ENCODE assay signal across 19 cellular contexts in genomic region chr2:32678825-32679224, GRCh38. TPM values are rescaled to one million over a fixed set of nuclear protein-coding genes. Genes with fewer than 3 reads are reported as not detected.
A peak's percentile ranks its signal among the peaks of the same experiment; 100 is the strongest.
DNase-seq lines count a peak whose midpoint lies in the region; ATAC-seq, FAIRE-seq and TF ChIP-seq lines count a peak whose summit lies in the region.
"Had no signal": no experiment of that assay in that cellular context is flagged by ENCODE, and none has a peak within 500 bp of the region (broad histone marks: within the 10 kb centered on the region; RNA-seq: fewer than 3 reads in every experiment).

No MANE protein-coding gene starts in this region.

- peak; percentile 81 for FAIRE-seq in H54 (lab: Jason Lieb, UNC)

- no peaks in the 10 kb centered on the region for H3K9me3 Mint-ChIP-seq in activated T-helper 17 cell treated with anti-CD3 and anti-CD28 coated beads, Interleukin-2, amount 50 U/mL, for 72 hours
- H3K9me3 Mint-ChIP-seq in activated CD4-positive, alpha-beta memory T cell treated with anti-CD3 and anti-CD28 coated beads, Interleukin-2, amount 10 ng/mL, durations not matched to agents 7 days and 5 days: no peaks in the 10 kb centered on the region
- H3K9me3 Mint-ChIP-seq: activated naive CD8-positive, alpha-beta T cell treated with anti-CD3 and anti-CD28 coated beads, Interleukin-2, amount 50 U/mL, for 24 hours; activated T-cell treated with anti-CD3 and anti-CD28 coated beads, Interleukin-2, amount 50 U/mL, for 4 hours; nephron had no signal

- no peaks in the 10 kb centered on the region for H3K4me1 Mint-ChIP-seq in activated T-helper 17 cell treated with anti-CD3 and anti-CD28 coated beads, Interleukin-2, amount 50 U/mL, for 72 hours
- H3K4me1 Mint-ChIP-seq in activated CD4-positive, alpha-beta memory T cell treated with anti-CD3 and anti-CD28 coated beads, Interleukin-2, amount 10 ng/mL, durations not matched to agents 7 days and 5 days: no peaks in the 10 kb centered on the region
- H3K4me1 Mint-ChIP-seq: activated naive CD8-positive, alpha-beta T cell treated with anti-CD3 and anti-CD28 coated beads, Interleukin-2, amount 50 U/mL, for 24 hours; nephron had no signal

- TF ChIP-seq POLR2A in H54 (IDR thresholded peaks at IDR 0.05; ENCODE audit: low read depth, low read length): no peak

- H3K36me3 Mint-ChIP-seq in activated T-helper 17 cell treated with anti-CD3 and anti-CD28 coated beads, Interleukin-2, amount 50 U/mL, for 72 hours (ENCODE audit: low read depth): peaks cover 85% of the 10 kb centered on the region
- peaks cover 10% of the 10 kb centered on the region for H3K36me3 Mint-ChIP-seq in activated CD4-positive, alpha-beta memory T cell treated with anti-CD3 and anti-CD28 coated beads, Interleukin-2, amount 10 ng/mL, durations not matched to agents 7 days and 5 days (ENCODE audit: low read depth)

- POLR2A ChIA-PET in activated CD4-positive, alpha-beta memory T cell treated with anti-CD3 and anti-CD28 coated beads, Interleukin-2, amount 10 ng/mL, durations not matched to agents 7 days and 5 days (lab: Charles Lee): no interaction called here

- no peaks in the 10 kb centered on the region for H3K27me3 Mint-ChIP-seq in activated T-helper 17 cell treated with anti-CD3 and anti-CD28 coated beads, Interleukin-2, amount 50 U/mL, for 72 hours
- no peaks in the 10 kb centered on the region for H3K27me3 Mint-ChIP-seq in activated CD4-positive, alpha-beta memory T cell treated with anti-CD3 and anti-CD28 coated beads, Interleukin-2, amount 10 ng/mL, durations not matched to agents 7 days and 5 days
- H3K27me3 Mint-ChIP-seq: activated naive CD8-positive, alpha-beta T cell treated with anti-CD3 and anti-CD28 coated beads, Interleukin-2, amount 50 U/mL, for 24 hours had no signal

- peak overlapping the region; percentile 1 for H3K27ac Mint-ChIP-seq in activated T-helper 17 cell treated with anti-CD3 and anti-CD28 coated beads, Interleukin-2, amount 50 U/mL, for 72 hours
- H3K27ac Mint-ChIP-seq in activated CD4-positive, alpha-beta memory T cell treated with anti-CD3 and anti-CD28 coated beads, Interleukin-2, amount 10 ng/mL, durations not matched to agents 7 days and 5 days: no peak overlapping the region
- H3K27ac Mint-ChIP-seq: activated naive CD8-positive, alpha-beta T cell treated with anti-CD3 and anti-CD28 coated beads, Interleukin-2, amount 50 U/mL, for 24 hours; nephron had no signal

- CTCF ChIA-PET in activated CD4-positive, alpha-beta memory T cell treated with anti-CD3 and anti-CD28 coated beads, Interleukin-2, amount 10 ng/mL, durations not matched to agents 7 days and 5 days (lab: Charles Lee): no interaction called here

- no peak overlapping the region for H3K4me3 Mint-ChIP-seq in activated T-helper 17 cell treated with anti-CD3 and anti-CD28 coated beads, Interleukin-2, amount 50 U/mL, for 72 hours
- no peak overlapping the region for H3K4me3 Mint-ChIP-seq in activated CD4-positive, alpha-beta memory T cell treated with anti-CD3 and anti-CD28 coated beads, Interleukin-2, amount 10 ng/mL, durations not matched to agents 7 days and 5 days
- H3K4me3 Mint-ChIP-seq: activated naive CD8-positive, alpha-beta T cell treated with anti-CD3 and anti-CD28 coated beads, Interleukin-2, amount 50 U/mL, for 24 hours; activated T-cell treated with anti-CD3 and anti-CD28 coated beads, Interleukin-2, amount 50 U/mL, for 4 hours; nephron had no signal

- no peak overlapping the region for H3K4me3 ChIP-seq in fibroblast of pulmonary artery (replicated peaks; ENCODE audit: low read depth, low read length)
- H3K4me3 ChIP-seq: lung, right atrium auricular region had no signal

- peak; percentile 24 for TF ChIP-seq CTCF in fibroblast of pulmonary artery (IDR thresholded peaks at IDR 0.05; ENCODE audit: low read length, missing control alignments)

- DNase-seq in A172 (ENCODE audit: low spot score) (peak; percentile 60), H54 (ENCODE audit: insufficient read length, low spot score) (peak; percentile 7), fibroblast of pulmonary artery (ENCODE audit: low read depth) (peak; percentile 68)
- no peak for DNase-seq in activated CD4-positive, alpha-beta memory T cell treated with anti-CD3 and anti-CD28 coated beads, Interleukin-2, amount 10 ng/mL, durations not matched to agents 7 days and 5 days
- DNase-seq: activated CD4-positive, alpha-beta T cell treated with anti-CD3 and anti-CD28 coated beads, Interleukin-2, amount 50 U/mL, for 1 hour; activated naive CD8-positive, alpha-beta T cell treated with anti-CD3 and anti-CD28 coated beads, Interleukin-2, amount 50 U/mL, for 24 hours; activated T-cell treated with anti-CD3 and anti-CD28 coated beads, Interleukin-2, amount 50 U/mL, for 4 hours; cortex of kidney; GF-D8; Right ventricle myocardium superior; stimulated activated CD8-positive, alpha-beta memory T cell treated with anti-CD3 and anti-CD28 coated beads, Interleukin-4, amount 100 ng/mL, for 48 hours; T1000 had no signal

- no peak for ATAC-seq in activated T-helper 17 cell treated with anti-CD3 and anti-CD28 coated beads, Interleukin-2, amount 50 U/mL, for 72 hours (replicated peaks)
- no peak for ATAC-seq in GM19452 (IDR thresholded peaks at IDR 0.05; ENCODE audit: unreplicated experiment)
- ATAC-seq in HG03521 (IDR thresholded peaks at IDR 0.05; ENCODE audit: unreplicated experiment): no peak
- ATAC-seq in HG03457 (IDR thresholded peaks at IDR 0.05; ENCODE audit: unreplicated experiment): no peak
- ATAC-seq: activated naive CD8-positive, alpha-beta T cell treated with anti-CD3 and anti-CD28 coated beads, Interleukin-2, amount 50 U/mL, for 24 hours; activated T-cell treated with anti-CD3 and anti-CD28 coated beads, Interleukin-2, amount 50 U/mL, for 4 hours had no signal

RNA-seq across cellular contexts. Expression of gene TTC27, which starts 51.0 kb away (rescaled TPM):
- total RNA-seq in A172 (2014; rRNA removed; shearing (Covaris generic)): 22.5 and 28.9 TPM in 2 replicates
- 10 to 100 TPM; 19.5 to 32.6 TPM for total RNA-seq in activated T-helper 17 cell treated with anti-CD3 and anti-CD28 coated beads, Interleukin-2, amount 50 U/mL, for 72 hours
- total RNA-seq in activated CD4-positive, alpha-beta memory T cell treated with anti-CD3 and anti-CD28 coated beads, Interleukin-2, amount 10 ng/mL, durations not matched to agents 7 days and 5 days: 10 to 100 TPM; 11.2 to 12.7 TPM
